ENCODE assay signal across 1 cellular context in the genomic region with DNA sequence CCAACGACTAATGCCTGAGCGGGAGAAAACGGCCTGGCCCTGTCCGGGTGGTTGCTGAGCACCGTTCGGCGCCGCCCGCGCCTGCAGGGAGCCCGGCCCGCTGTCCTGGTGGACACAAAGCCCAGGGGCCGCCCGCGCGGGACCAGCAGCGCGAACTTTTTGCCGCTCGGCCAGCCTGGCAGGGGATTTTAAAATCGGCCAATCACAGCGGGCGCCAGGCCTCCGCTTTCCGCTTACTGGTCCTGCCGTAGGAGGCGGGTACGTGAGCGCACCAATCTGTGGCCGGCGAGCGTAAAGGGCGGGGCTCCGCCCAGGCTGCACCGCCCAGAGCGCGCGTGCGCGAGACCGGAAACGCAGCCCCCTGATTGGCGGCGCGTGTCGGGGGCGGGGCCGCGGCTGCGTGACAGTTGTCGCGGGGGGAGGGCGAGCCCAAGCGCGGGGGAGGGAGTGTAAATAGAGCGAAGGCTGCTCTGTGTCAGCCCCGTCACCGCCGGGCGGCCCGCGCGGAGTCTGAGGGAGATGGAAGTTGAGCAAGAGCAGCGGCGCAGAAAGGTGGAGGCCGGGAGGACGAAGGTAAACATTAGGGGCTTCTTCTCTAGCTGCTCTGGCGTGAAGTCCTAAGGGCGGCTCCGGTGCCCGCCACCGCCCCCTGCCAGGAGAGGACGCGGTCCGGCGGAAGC.
TF ChIP-seq lines count a peak whose summit lies in the region.

A gene (minus strand): TSS at position 161 of the 680 bp plus-strand sequence. CDS start 1,132 bp downstream, outside the sequence.
A gene with protein sequence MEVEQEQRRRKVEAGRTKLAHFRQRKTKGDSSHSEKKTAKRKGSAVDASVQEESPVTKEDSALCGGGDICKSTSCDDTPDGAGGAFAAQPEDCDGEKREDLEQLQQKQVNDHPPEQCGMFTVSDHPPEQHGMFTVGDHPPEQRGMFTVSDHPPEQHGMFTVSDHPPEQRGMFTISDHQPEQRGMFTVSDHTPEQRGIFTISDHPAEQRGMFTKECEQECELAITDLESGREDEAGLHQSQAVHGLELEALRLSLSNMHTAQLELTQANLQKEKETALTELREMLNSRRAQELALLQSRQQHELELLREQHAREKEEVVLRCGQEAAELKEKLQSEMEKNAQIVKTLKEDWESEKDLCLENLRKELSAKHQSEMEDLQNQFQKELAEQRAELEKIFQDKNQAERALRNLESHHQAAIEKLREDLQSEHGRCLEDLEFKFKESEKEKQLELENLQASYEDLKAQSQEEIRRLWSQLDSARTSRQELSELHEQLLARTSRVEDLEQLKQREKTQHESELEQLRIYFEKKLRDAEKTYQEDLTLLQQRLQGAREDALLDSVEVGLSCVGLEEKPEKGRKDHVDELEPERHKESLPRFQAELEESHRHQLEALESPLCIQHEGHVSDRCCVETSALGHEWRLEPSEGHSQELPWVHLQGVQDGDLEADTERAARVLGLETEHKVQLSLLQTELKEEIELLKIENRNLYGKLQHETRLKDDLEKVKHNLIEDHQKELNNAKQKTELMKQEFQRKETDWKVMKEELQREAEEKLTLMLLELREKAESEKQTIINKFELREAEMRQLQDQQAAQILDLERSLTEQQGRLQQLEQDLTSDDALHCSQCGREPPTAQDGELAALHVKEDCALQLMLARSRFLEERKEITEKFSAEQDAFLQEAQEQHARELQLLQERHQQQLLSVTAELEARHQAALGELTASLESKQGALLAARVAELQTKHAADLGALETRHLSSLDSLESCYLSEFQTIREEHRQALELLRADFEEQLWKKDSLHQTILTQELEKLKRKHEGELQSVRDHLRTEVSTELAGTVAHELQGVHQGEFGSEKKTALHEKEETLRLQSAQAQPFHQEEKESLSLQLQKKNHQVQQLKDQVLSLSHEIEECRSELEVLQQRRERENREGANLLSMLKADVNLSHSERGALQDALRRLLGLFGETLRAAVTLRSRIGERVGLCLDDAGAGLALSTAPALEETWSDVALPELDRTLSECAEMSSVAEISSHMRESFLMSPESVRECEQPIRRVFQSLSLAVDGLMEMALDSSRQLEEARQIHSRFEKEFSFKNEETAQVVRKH (N-terminal part only) (plus strand): TSS at position 447 of the 680 bp plus-strand sequence. CDS start 73 bp downstream, at position 520.

TF ChIP-seq in GM12878, 131 proteins besides CTCF, POLR2A, EP300 and RAD21 (continued from another document):
- TF ChIP-seq, protein P1, sequence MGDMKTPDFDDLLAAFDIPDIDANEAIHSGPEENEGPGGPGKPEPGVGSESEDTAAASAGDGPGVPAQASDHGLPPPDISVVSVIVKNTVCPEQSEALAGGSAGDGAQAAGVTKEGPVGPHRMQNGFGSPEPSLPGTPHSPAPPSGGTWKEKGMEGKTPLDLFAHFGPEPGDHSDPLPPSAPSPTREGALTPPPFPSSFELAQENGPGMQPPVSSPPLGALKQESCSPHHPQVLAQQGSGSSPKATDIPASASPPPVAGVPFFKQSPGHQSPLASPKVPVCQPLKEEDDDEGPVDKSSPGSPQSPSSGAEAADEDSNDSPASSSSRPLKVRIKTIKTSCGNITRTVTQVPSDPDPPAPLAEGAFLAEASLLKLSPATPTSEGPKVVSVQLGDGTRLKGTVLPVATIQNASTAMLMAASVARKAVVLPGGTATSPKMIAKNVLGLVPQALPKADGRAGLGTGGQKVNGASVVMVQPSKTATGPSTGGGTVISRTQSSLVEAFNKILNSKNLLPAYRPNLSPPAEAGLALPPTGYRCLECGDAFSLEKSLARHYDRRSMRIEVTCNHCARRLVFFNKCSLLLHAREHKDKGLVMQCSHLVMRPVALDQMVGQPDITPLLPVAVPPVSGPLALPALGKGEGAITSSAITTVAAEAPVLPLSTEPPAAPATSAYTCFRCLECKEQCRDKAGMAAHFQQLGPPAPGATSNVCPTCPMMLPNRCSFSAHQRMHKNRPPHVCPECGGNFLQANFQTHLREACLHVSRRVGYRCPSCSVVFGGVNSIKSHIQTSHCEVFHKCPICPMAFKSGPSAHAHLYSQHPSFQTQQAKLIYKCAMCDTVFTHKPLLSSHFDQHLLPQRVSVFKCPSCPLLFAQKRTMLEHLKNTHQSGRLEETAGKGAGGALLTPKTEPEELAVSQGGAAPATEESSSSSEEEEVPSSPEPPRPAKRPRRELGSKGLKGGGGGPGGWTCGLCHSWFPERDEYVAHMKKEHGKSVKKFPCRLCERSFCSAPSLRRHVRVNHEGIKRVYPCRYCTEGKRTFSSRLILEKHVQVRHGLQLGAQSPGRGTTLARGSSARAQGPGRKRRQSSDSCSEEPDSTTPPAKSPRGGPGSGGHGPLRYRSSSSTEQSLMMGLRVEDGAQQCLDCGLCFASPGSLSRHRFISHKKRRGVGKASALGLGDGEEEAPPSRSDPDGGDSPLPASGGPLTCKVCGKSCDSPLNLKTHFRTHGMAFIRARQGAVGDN (IDR thresholded peaks at IDR 0.05): no peak
- TF ChIP-seq, protein P2, sequence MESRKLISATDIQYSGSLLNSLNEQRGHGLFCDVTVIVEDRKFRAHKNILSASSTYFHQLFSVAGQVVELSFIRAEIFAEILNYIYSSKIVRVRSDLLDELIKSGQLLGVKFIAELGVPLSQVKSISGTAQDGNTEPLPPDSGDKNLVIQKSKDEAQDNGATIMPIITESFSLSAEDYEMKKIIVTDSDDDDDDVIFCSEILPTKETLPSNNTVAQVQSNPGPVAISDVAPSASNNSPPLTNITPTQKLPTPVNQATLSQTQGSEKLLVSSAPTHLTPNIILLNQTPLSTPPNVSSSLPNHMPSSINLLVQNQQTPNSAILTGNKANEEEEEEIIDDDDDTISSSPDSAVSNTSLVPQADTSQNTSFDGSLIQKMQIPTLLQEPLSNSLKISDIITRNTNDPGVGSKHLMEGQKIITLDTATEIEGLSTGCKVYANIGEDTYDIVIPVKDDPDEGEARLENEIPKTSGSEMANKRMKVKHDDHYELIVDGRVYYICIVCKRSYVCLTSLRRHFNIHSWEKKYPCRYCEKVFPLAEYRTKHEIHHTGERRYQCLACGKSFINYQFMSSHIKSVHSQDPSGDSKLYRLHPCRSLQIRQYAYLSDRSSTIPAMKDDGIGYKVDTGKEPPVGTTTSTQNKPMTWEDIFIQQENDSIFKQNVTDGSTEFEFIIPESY (IDR thresholded peaks at IDR 0.05): no peak
- TF ChIP-seq ZNF217 (IDR thresholded peaks at IDR 0.05) (no peak), BCL11A (IDR thresholded peaks at IDR 0.05; ENCODE audit: low read depth, low read length) (no peak), EZH2 (IDR thresholded peaks at IDR 0.05; ENCODE audit: borderline replicate concordance, control insufficient read depth, low read depth, low read length) (no peak), SREBF2 (IDR thresholded peaks at IDR 0.05; ENCODE audit: low read length) (no peak)
